8 cellular contexts compared by ENCODE assay signal in the genomic region with DNA sequence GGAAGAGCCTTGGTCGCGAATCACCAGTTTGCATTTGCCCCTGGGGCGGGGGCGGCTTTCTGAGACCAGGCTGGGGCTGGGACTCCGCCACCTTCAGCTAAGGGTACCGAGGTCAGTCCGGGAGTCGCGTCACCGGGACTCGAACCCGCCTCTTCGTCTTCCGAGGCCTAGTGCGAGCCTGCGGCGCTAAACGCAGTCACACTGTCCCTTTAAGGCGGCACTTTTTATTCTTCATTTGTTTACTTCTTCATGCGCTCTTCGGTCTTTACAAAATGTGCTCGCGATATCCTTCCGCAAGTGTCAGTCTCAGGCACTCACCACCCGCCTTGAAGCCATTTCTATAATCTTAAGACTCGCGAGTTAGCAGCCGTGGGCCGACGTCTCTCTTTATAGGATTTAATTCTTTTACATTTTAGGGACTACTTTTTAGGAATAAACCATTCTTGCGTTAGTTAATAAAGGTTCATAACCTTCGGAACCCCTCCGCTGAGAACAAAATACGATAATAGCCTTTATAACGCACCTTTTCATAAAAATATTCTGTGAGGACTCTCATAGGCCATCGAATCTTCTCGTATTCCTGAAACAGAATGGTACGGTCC. TPM values are rescaled to one million over a fixed set of nuclear protein-coding genes. Genes with fewer than 3 reads are reported as not detected.
A peak's percentile ranks its signal among the peaks of the same experiment; 100 is the strongest.
DNase-seq lines count a peak whose midpoint lies in the region; ATAC-seq and TF ChIP-seq lines count a peak whose summit lies in the region.

No MANE protein-coding gene starts in this region.

- TF ChIP-seq CTCF in GM13976 (IDR thresholded peaks at IDR 0.05; ENCODE audit: borderline replicate concordance, control extremely low read depth, extremely low read depth, insufficient read depth, missing control alignments) (no peak), SK-N-SH (IDR thresholded peaks at IDR 0.05) (no peak), ovary (IDR thresholded peaks at IDR 0.05) (peak in 1 of 3 donors; percentile 53), transverse colon (IDR thresholded peaks at IDR 0.05) (no peak)

- peak overlapping the region; percentile 89 for H2AFZ ChIP-seq in SK-N-SH (ENCODE audit: low read depth)

- TF ChIP-seq RAD21 in SK-N-SH (IDR thresholded peaks at IDR 0.05; ENCODE audit: low read length): no peak

- peaks cover 28% of the 10 kb centered on the region for H4K20me1 ChIP-seq in SK-N-SH (ENCODE audit: insufficient read depth)

- H3K9me3 ChIP-seq in SK-N-SH: no peaks in the 10 kb centered on the region
- no peaks in the 10 kb centered on the region for H3K9me3 ChIP-seq in ovary
- H3K9me3 ChIP-seq in transverse colon: no peaks in the 10 kb centered on the region

- ATAC-seq in Right ventricle myocardium inferior: peak; percentile 24
- no peak for ATAC-seq in HG03108 (IDR thresholded peaks at IDR 0.05; ENCODE audit: unreplicated experiment)

- TF ChIP-seq POLR2A in ovary (IDR thresholded peaks at IDR 0.05) (peak; percentile 55), transverse colon (IDR thresholded peaks at IDR 0.05) (no peak)

- POLR2A ChIA-PET in SK-N-SH (lab: Yijun Ruan, JAX): interaction anchor here (0.6 to 6.1 kb wide), 19 partner anchors 10 to 116 kb away, joined by 3 to 210 read pairs (median 4); a partner anchor contains a TSS

- no peaks in the 10 kb centered on the region for H3K9me3 Mint-ChIP-seq in activated naive CD8-positive, alpha-beta T cell (ENCODE audit: low read depth)

- H3K27me3 Mint-ChIP-seq in activated naive CD8-positive, alpha-beta T cell: no peaks in the 10 kb centered on the region

- H3K9ac ChIP-seq in SK-N-SH: peak overlapping the region; percentile 99

- peaks cover 49% of the 10 kb centered on the region for H3F3A ChIP-seq in SK-N-SH (replicated peaks; ENCODE audit: insufficient read depth)

- H3K4me1 ChIP-seq in SK-N-SH (ENCODE audit: control insufficient read depth in 1 of 2, insufficient read depth in 2 of 2, low read depth in 1 of 2, low read length in 1 of 2) (peaks cover 17 to 25% of the 10 kb centered on the region in 2 experiments; a peak in 3 of 4 replicates), ovary (ENCODE audit: insufficient read depth) (peaks cover 13% of the 10 kb centered on the region), transverse colon (peaks cover 21 to 70% (median 51%) of the 10 kb centered on the region in 4 donors)

- peak overlapping the region; percentile 94 for H3K4me3 Mint-ChIP-seq in activated naive CD8-positive, alpha-beta T cell

- CTCF ChIA-PET in SK-N-SH (lab: Yijun Ruan, JAX): interaction anchor here (0.7 to 10.6 kb wide), 15 partner anchors 10 to 240 kb away, joined by 3 to 209 read pairs (median 9); a partner anchor contains a TSS

- no peaks in the 10 kb centered on the region for H3K27me3 ChIP-seq in SK-N-SH (ENCODE audit: insufficient read depth)
- H3K27me3 ChIP-seq in ovary: no peaks in the 10 kb centered on the region
- H3K27me3 ChIP-seq in transverse colon: no peaks in the 10 kb centered on the region

- DNase-seq in GM13976 (ENCODE audit: low spot score) (peak; percentile 79), NCI-H1092 (lab: John Stamatoyannopoulos, UW) (peak; percentile 83), SK-N-SH (no peak), Right ventricle myocardium inferior (ENCODE audit: missing footprints) (peak; percentile 91), ovary (peak; percentile 82 to 90 (median 88)), transverse colon (peak; percentile 82)

- H3K79me2 ChIP-seq in SK-N-SH (ENCODE audit: insufficient read depth): peaks cover 48% of the 10 kb centered on the region

- H3K27ac ChIP-seq in SK-N-SH (ENCODE audit: low read depth in 2 of 2, low read length in 1 of 2): peak overlapping the region; percentile 99 to 100
- peak overlapping the region; percentile 95 to 97 for H3K27ac ChIP-seq in ovary
- peak overlapping the region; percentile 95 to 99 (median 98) for H3K27ac ChIP-seq in transverse colon

- WGBS in SK-N-SH (ENCODE audit: low lambda C conversion rate): 1% methylated on average over 33 of the region's 38 CpGs
- WGBS in ovary, 3 donors: 0% methylated on average over 36 to 38 of the region's 38 CpGs
- WGBS in transverse colon (ENCODE audit: low coverage in 1 of 2), 2 donors: 1% methylated on average over 17 to 37 of the region's 38 CpGs

- peak overlapping the region; percentile 63 to 75 for H3K4me3 ChIP-seq in SK-N-SH (ENCODE audit: low read depth in 2 of 2, low read length in 1 of 2)
- H3K4me3 ChIP-seq in ovary: peak overlapping the region; percentile 76
- H3K4me3 ChIP-seq in transverse colon: peak overlapping the region; percentile 53 to 69 (median 64)

- in situ Hi-C loops in GM13976 (cut with MboI; ENCODE audit: low sequenced_read_pairs, unreplicated experiment) (no loop called here), transverse colon (cut with MboI; ENCODE audit: low pct_ligation_motif_present in 1 of 4, low pct_unique_long_range_greater_than_20kb in 1 of 4, low sequenced_read_pairs in 3 of 4) (no loop called here)

- TF ChIP-seq EP300 in SK-N-SH (IDR thresholded peaks at IDR 0.05; ENCODE audit: borderline replicate concordance in 1 of 2, low read depth in 1 of 2, low read length in 1 of 2): peak; percentile 31 to 35; a peak in 2 of 4 replicates
- TF ChIP-seq EP300 in ovary (IDR thresholded peaks at IDR 0.05): peak; percentile 34
- peak; percentile 52 for TF ChIP-seq EP300 in transverse colon (IDR thresholded peaks at IDR 0.05; ENCODE audit: low read depth)

- intact Hi-C loops in Right ventricle myocardium inferior (cut with DNase I): loop anchor here (1.0 to 10.0 kb wide), 2 partner anchors 14 to 167 kb away; a partner anchor contains a TSS
- intact Hi-C loops in ovary (cut with DNase I): no loop called here
- intact Hi-C loops in transverse colon (cut with DNase I; ENCODE audit: low total_unique reads): loop anchor here (2.0 to 10.0 kb wide), 2 partner anchors 13 to 963 kb away; a partner anchor contains a TSS

- peaks cover 43% of the 10 kb centered on the region for H3K4me1 Mint-ChIP-seq in activated naive CD8-positive, alpha-beta T cell (ENCODE audit: low read depth)

- peak overlapping the region; percentile 90 for H3K4me2 ChIP-seq in SK-N-SH

- H3K36me3 ChIP-seq in SK-N-SH (replicated peaks in 1 of 2; ENCODE audit: control insufficient read depth in 1 of 2, insufficient read depth in 2 of 2, low read length in 1 of 2): peaks cover 0 to 15% of the 10 kb centered on the region in 2 experiments
- H3K36me3 ChIP-seq in ovary: no peaks in the 10 kb centered on the region
- no peaks in the 10 kb centered on the region for H3K36me3 ChIP-seq in transverse colon

- peaks cover 4% of the 10 kb centered on the region for H3K36me3 Mint-ChIP-seq in activated naive CD8-positive, alpha-beta T cell

- no peaks in the 10 kb centered on the region for H3K9me2 ChIP-seq in SK-N-SH

- peak overlapping the region; percentile 100 for H3K27ac Mint-ChIP-seq in activated naive CD8-positive, alpha-beta T cell

TF ChIP-seq in SK-N-SH, 30 proteins besides CTCF, POLR2A, EP300 and RAD21 (continues in another document):
- TF ChIP-seq SIN3A (IDR thresholded peaks at IDR 0.05; ENCODE audit: borderline replicate concordance, low read depth, low read length) (0 out of 2 replicates have a peak, but pooled peaks have one; percentile 54), TAF1 (IDR thresholded peaks at IDR 0.05; ENCODE audit: borderline replicate concordance, low read depth, low read length) (peak; percentile 78), RFX5 (IDR thresholded peaks at IDR 0.05; ENCODE audit: low read length) (no peak; the same call in 1 of the 2 replicates)

RNA-seq across cellular contexts. Expression of a gene that starts 0.6 kb away (rescaled TPM):
- polyA plus RNA-seq in SK-N-SH (2012; rRNA removed) (16.1 and 20.7 TPM in 2 replicates), ovary (10 to 100 TPM; 14.4 to 26.9 TPM)
- 17.7 and 18.6 TPM in 2 replicates for polyA plus RNA-seq in SK-N-SH (2012; cell fraction: cytosol; rRNA removed)
- 9.6 and 10.6 TPM in 2 replicates for polyA plus RNA-seq in SK-N-SH (2012; cell fraction: nucleus; rRNA removed)
- total RNA-seq in Right ventricle myocardium inferior (33.1 TPM), ovary (10 to 100 TPM; 17.0 to 37.8 (median 27.9) TPM), transverse colon (10 to 100 TPM; 38.0 to 54.9 (median 42.6) TPM)

RNA-seq across cellular contexts. Expression of a gene that starts 12.2 kb away (rescaled TPM):
- polyA plus RNA-seq in SK-N-SH (2012; rRNA removed): 15.8 and 18.1 TPM in 2 replicates
- polyA plus RNA-seq in SK-N-SH (2012; cell fraction: cytosol; rRNA removed): 4.4 and 7.8 TPM in 2 replicates
- 101 and 115 TPM in 2 replicates for polyA plus RNA-seq in SK-N-SH (2012; cell fraction: nucleus; rRNA removed)
- total RNA-seq in Right ventricle myocardium inferior: 6.7 TPM
- 10 to 100 TPM; 12.4 to 24.0 (median 18.5) TPM for total RNA-seq in ovary
- polyA plus RNA-seq in ovary: 10 to 100 TPM; 11.0 to 24.5 TPM
- 10 to 100 TPM; 24.9 to 96.1 (median 38.6) TPM for total RNA-seq in transverse colon

RNA-seq across cellular contexts. Expression of a gene that starts 14.0 kb away (rescaled TPM):
- polyA plus RNA-seq in SK-N-SH (2012; rRNA removed) (8.4 and 9.3 TPM in 2 replicates), ovary (1 to 10 TPM; 1.7 to 8.9 TPM)
- polyA plus RNA-seq in SK-N-SH (2012; cell fraction: cytosol; rRNA removed): 5.1 and 6.6 TPM in 2 replicates
- polyA plus RNA-seq in SK-N-SH (2012; cell fraction: nucleus; rRNA removed): 8.7 and 14.7 TPM in 2 replicates
- total RNA-seq in Right ventricle myocardium inferior (9.0 TPM), ovary (1 to 10 TPM; 3.4 to 9.1 (median 5.5) TPM), transverse colon (10 to 100 TPM in 1 of 4 donors, 1 to 10 TPM in 3; 1.2 to 10.8 (median 5.9) TPM)

RNA-seq across cellular contexts. Expression of a gene that starts 15.4 kb away (rescaled TPM):
- polyA plus RNA-seq in SK-N-SH (2012; rRNA removed) (51.7 and 59.7 TPM in 2 replicates), ovary (10 to 100 TPM; 12.1 to 59.3 TPM)
- polyA plus RNA-seq in SK-N-SH (2012; cell fraction: cytosol; rRNA removed): 29.6 and 51.7 TPM in 2 replicates
- polyA plus RNA-seq in SK-N-SH (2012; cell fraction: nucleus; rRNA removed): 71.1 and 76.2 TPM in 2 replicates
- total RNA-seq in Right ventricle myocardium inferior (200 TPM), ovary (100 to 1,000 TPM in 2 of 7 donors, 10 to 100 TPM in 5; 33.0 to 166 (median 84.9) TPM), transverse colon (100 to 1,000 TPM; 157 to 369 (median 335) TPM)

Comparison
In these comparisons a context has a peak if more than half of its experiments do, and no peak if none do; other contexts are left out.
1. intact Hi-C loops: an anchor here in Right ventricle myocardium inferior (1.0 to 10.0 kb wide) and transverse colon (2.0 to 10.0 kb wide); none called in ovary.